ENCODE assay signal across 1 cellular context in genomic region chr7:108135446-108136190, GRCh38.
TF ChIP-seq lines count a peak whose summit lies in the region.

No MANE protein-coding gene starts in this region.

TF ChIP-seq in GM12878, 131 proteins besides CTCF, POLR2A, EP300 and RAD21 (continued from another document and continues in another):
- TF ChIP-seq JUND (IDR thresholded peaks at IDR 0.05; ENCODE audit: low read depth, low read length) (peak; percentile 39; the same call in 1 of the 2 replicates), CREM (IDR thresholded peaks at IDR 0.05; ENCODE audit: low read depth) (peak; percentile 86), STAT3 (IDR thresholded peaks at IDR 0.05; ENCODE audit: low read depth, low read length) (no peak), SPI1 (IDR thresholded peaks at IDR 0.05; ENCODE audit: borderline replicate concordance, insufficient read depth, low read depth, low read length) (peak; percentile 98), FOXK2 (IDR thresholded peaks at IDR 0.05) (no peak), TAF1 (IDR thresholded peaks at IDR 0.05; ENCODE audit: borderline replicate concordance, low read depth, low read length) (no peak), HDAC2 (IDR thresholded peaks at IDR 0.05) (no peak), SIN3A (IDR thresholded peaks at IDR 0.05; ENCODE audit: low read depth, low read length) (no peak), PAX5 (IDR thresholded peaks at IDR 0.05; ENCODE audit: borderline replicate concordance, low read depth, low read length) (peak; percentile 89), SREBF2 (IDR thresholded peaks at IDR 0.05; ENCODE audit: low read length) (no peak), HCFC1 (IDR thresholded peaks at IDR 0.05; ENCODE audit: low read length) (no peak), PRDM15 (CRISPR knock-in tag; IDR thresholded peaks at IDR 0.05) (no peak), TARDBP (IDR thresholded peaks at IDR 0.05; ENCODE audit: borderline replicate concordance) (no peak), IKZF1 (conservative IDR thresholded peaks at IDR 0.05) (peak; percentile 93), BCL3 (IDR thresholded peaks at IDR 0.05; ENCODE audit: borderline replicate concordance, insufficient read depth, low read depth, low read length, poor library complexity, severe bottlenecking) (peak; percentile 79), SUPT20H (IDR thresholded peaks at IDR 0.05; ENCODE audit: borderline replicate concordance, control insufficient read depth, low read depth, low read length) (no peak), MEF2B (IDR thresholded peaks at IDR 0.05; ENCODE audit: partially characterized antibody, poor library complexity, severe bottlenecking) (peak; percentile 94), BHLHE40 (IDR thresholded peaks at IDR 0.05; ENCODE audit: borderline replicate concordance in 1 of 2, low read depth in 2 of 2, low read length in 1 of 2) (peak; percentile 68 to 80; a peak in 3 of 4 replicates), EED (IDR thresholded peaks at IDR 0.05; ENCODE audit: low read depth) (peak; percentile 97), ZBTB40 (IDR thresholded peaks at IDR 0.05; ENCODE audit: borderline replicate concordance) (no peak; the same call in 1 of the 2 replicates), RBBP5 (conservative IDR thresholded peaks at IDR 0.05) (no peak), PML (IDR thresholded peaks at IDR 0.05; ENCODE audit: low read length) (peak; percentile 72; the same call in 1 of the 2 replicates), CEBPB (IDR thresholded peaks at IDR 0.05; ENCODE audit: borderline replicate concordance in 1 of 2, low read depth in 2 of 2, low read length in 2 of 2) (no peak), TCF12 (IDR thresholded peaks at IDR 0.05; ENCODE audit: low read depth, low read length) (no peak), RAD51 (IDR thresholded peaks at IDR 0.05) (peak; percentile 26; the same call in 1 of the 2 replicates), HDGF (IDR thresholded peaks at IDR 0.05) (no peak; the same call in 1 of the 2 replicates), NR2C1 (IDR thresholded peaks at IDR 0.05) (peak; percentile 31; the same call in 1 of the 2 replicates), ASH2L (IDR thresholded peaks at IDR 0.05; ENCODE audit: borderline replicate concordance, low read depth) (no peak), BACH1 (IDR thresholded peaks at IDR 0.05; ENCODE audit: borderline replicate concordance) (peak; percentile 80; the same call in 1 of the 2 replicates), SUZ12 (IDR thresholded peaks at IDR 0.05; ENCODE audit: unreplicated experiment) (no peak), CBX3 (IDR thresholded peaks at IDR 0.05; ENCODE audit: borderline replicate concordance, low read depth) (no peak), SMAD1 (IDR thresholded peaks at IDR 0.05; ENCODE audit: low read depth, partially characterized antibody) (peak; percentile 91), POLR2AphosphoS2 (IDR thresholded peaks at IDR 0.05; ENCODE audit: low read depth, low read length) (no peak), EZH2 (IDR thresholded peaks at IDR 0.05; ENCODE audit: borderline replicate concordance, control insufficient read depth, low read depth, low read length) (no peak), REST (IDR thresholded peaks at IDR 0.05; ENCODE audit: low read depth, low read length) (no peak), EGR1 (IDR thresholded peaks at IDR 0.05; ENCODE audit: borderline replicate concordance in 1 of 2, low read depth in 2 of 2, low read length in 2 of 2) (0 out of 3 replicates have a peak, but pooled peaks of 1 of the 2 experiments have one; percentile 6), ESRRA (IDR thresholded peaks at IDR 0.05; ENCODE audit: low read length) (no peak), FOS (IDR thresholded peaks at IDR 0.05; ENCODE audit: borderline replicate concordance, extremely low read depth, insufficient read length) (no peak)
- TF ChIP-seq, protein P1, sequence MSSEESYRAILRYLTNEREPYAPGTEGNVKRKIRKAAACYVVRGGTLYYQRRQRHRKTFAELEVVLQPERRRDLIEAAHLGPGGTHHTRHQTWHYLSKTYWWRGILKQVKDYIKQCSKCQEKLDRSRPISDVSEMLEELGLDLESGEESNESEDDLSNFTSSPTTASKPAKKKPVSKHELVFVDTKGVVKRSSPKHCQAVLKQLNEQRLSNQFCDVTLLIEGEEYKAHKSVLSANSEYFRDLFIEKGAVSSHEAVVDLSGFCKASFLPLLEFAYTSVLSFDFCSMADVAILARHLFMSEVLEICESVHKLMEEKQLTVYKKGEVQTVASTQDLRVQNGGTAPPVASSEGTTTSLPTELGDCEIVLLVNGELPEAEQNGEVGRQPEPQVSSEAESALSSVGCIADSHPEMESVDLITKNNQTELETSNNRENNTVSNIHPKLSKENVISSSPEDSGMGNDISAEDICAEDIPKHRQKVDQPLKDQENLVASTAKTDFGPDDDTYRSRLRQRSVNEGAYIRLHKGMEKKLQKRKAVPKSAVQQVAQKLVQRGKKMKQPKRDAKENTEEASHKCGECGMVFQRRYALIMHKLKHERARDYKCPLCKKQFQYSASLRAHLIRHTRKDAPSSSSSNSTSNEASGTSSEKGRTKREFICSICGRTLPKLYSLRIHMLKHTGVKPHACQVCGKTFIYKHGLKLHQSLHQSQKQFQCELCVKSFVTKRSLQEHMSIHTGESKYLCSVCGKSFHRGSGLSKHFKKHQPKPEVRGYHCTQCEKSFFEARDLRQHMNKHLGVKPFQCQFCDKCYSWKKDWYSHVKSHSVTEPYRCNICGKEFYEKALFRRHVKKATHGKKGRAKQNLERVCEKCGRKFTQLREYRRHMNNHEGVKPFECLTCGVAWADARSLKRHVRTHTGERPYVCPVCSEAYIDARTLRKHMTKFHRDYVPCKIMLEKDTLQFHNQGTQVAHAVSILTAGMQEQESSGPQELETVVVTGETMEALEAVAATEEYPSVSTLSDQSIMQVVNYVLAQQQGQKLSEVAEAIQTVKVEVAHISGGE (CRISPR knock-in tag; IDR thresholded peaks at IDR 0.05), result no peak
- TF ChIP-seq, protein P2, sequence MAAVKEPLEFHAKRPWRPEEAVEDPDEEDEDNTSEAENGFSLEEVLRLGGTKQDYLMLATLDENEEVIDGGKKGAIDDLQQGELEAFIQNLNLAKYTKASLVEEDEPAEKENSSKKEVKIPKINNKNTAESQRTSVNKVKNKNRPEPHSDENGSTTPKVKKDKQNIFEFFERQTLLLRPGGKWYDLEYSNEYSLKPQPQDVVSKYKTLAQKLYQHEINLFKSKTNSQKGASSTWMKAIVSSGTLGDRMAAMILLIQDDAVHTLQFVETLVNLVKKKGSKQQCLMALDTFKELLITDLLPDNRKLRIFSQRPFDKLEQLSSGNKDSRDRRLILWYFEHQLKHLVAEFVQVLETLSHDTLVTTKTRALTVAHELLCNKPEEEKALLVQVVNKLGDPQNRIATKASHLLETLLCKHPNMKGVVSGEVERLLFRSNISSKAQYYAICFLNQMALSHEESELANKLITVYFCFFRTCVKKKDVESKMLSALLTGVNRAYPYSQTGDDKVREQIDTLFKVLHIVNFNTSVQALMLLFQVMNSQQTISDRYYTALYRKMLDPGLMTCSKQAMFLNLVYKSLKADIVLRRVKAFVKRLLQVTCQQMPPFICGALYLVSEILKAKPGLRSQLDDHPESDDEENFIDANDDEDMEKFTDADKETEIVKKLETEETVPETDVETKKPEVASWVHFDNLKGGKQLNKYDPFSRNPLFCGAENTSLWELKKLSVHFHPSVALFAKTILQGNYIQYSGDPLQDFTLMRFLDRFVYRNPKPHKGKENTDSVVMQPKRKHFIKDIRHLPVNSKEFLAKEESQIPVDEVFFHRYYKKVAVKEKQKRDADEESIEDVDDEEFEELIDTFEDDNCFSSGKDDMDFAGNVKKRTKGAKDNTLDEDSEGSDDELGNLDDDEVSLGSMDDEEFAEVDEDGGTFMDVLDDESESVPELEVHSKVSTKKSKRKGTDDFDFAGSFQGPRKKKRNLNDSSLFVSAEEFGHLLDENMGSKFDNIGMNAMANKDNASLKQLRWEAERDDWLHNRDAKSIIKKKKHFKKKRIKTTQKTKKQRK (IDR thresholded peaks at IDR 0.05; ENCODE audit: low read depth, low read length), result no peak
- TF ChIP-seq, protein P3, sequence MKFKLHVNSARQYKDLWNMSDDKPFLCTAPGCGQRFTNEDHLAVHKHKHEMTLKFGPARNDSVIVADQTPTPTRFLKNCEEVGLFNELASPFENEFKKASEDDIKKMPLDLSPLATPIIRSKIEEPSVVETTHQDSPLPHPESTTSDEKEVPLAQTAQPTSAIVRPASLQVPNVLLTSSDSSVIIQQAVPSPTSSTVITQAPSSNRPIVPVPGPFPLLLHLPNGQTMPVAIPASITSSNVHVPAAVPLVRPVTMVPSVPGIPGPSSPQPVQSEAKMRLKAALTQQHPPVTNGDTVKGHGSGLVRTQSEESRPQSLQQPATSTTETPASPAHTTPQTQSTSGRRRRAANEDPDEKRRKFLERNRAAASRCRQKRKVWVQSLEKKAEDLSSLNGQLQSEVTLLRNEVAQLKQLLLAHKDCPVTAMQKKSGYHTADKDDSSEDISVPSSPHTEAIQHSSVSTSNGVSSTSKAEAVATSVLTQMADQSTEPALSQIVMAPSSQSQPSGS (IDR thresholded peaks at IDR 0.05; ENCODE audit: low read length), result peak; percentile 96
